ENCODE assay signal across 8 cellular contexts in the genomic region with DNA sequence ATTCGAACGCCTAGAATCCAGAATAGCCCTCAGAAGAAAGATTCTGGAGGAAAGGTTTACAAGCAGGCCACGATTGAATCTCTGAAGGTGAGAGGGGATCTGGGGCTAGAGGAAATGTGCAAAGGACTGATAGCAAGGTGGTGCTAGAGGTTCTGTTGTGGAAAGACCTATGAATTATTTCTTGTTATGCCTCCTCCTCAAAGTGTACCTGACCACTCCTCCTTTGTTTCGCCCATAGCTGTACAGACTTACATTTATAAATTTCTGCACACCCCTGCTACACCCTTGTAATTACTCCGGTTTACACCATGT. TPM values are rescaled to one million over a fixed set of nuclear protein-coding genes. Genes with fewer than 3 reads are reported as not detected.
A peak's percentile ranks its signal among the peaks of the same experiment; 100 is the strongest.
DNase-seq lines count a peak whose midpoint lies in the region; TF ChIP-seq lines count a peak whose summit lies in the region.

No MANE protein-coding gene starts in this region.

- H3K9ac ChIP-seq in OCI-LY3 (ENCODE audit: low read length), result peak overlapping the region; percentile 91

- peak overlapping the region; percentile 99 for H3K4me2 ChIP-seq in OCI-LY3 (ENCODE audit: low read length)

- H3K9me3 ChIP-seq in OCI-LY3 (ENCODE audit: insufficient read depth, low read length), result no peaks in the 10 kb centered on the region

- H3K36me3 ChIP-seq in OCI-LY3 (replicated peaks; ENCODE audit: low read depth, low read length), result no peaks in the 10 kb centered on the region

- TF ChIP-seq CTCF in OCI-LY3 (IDR thresholded peaks at IDR 0.05; ENCODE audit: low read depth, low read length), result no peak

- peak overlapping the region; percentile 97 for H3K4me3 ChIP-seq in OCI-LY3 (ENCODE audit: low read length)
- H3K4me3 ChIP-seq in skin epidermis, result peak overlapping the region; percentile 67 to 99 (median 93)

- DNase-seq in NCI-H2171 treated with DMSO at 0.1 percent for 48 hours (lab: John Stamatoyannopoulos, UW), result peak; percentile 11
- no peak for DNase-seq in NCI-H2171 (lab: John Stamatoyannopoulos, UW)
- DNase-seq in erythroblast (lab: John Stamatoyannopoulos, UW), result peak; percentile 55 to 74
- DNase-seq in posterior cingulate gyrus, result no peak
- DNase-seq in mesenteric fat pad (ENCODE audit: low spot score), result no peak
- no peak for DNase-seq in glomerular visceral epithelial cell (ENCODE audit: extremely low spot score)

- peaks cover 11% of the 10 kb centered on the region for H3K4me1 ChIP-seq in OCI-LY3 (ENCODE audit: low read length)

- peaks cover 27% of the 10 kb centered on the region for H3K79me2 ChIP-seq in OCI-LY3 (ENCODE audit: low read length)

- no peaks in the 10 kb centered on the region for H3K27me3 ChIP-seq in OCI-LY3 (ENCODE audit: low read depth, low read length)

- 0 out of 2 replicates have a peak, but pooled peaks cover 3% of the 10 kb centered on the region for H4K20me1 ChIP-seq in OCI-LY3 (ENCODE audit: insufficient read depth, low read length)

- H3K27ac ChIP-seq in OCI-LY3 (ENCODE audit: low read length) (no peak overlapping the region), skin epidermis (peak overlapping the region in 14 of 21 experiments; percentile 89 to 99 (median 96))

- intact Hi-C loops in posterior cingulate gyrus (cut with DNase I), result loop anchor here (5.0 to 10.0 kb wide), 2 partner anchors 107 to 350 kb away; a partner anchor contains a TSS

- H2AFZ ChIP-seq in OCI-LY3 (ENCODE audit: low read depth, low read length), result no peak overlapping the region

- TF ChIP-seq POLR2A in erythroblast (IDR thresholded peaks at IDR 0.05; ENCODE audit: low read length), result no peak

RNA-seq across cellular contexts. Expression of a gene that starts 1.0 kb away (rescaled TPM):
- total RNA-seq in mesenteric fat pad, result 4.2 TPM

RNA-seq across cellular contexts. Expression of a gene that starts 1.4 kb away (rescaled TPM):
- 364 TPM for total RNA-seq in mesenteric fat pad

RNA-seq across cellular contexts. Expression of a gene that starts 36.4 kb away (rescaled TPM):
- total RNA-seq in mesenteric fat pad, result not detected

Comparison
In these comparisons a context has a peak if more than half of its experiments do, and no peak if none do; other contexts are left out.
1. DNase-seq: peak in NCI-H2171 treated with DMSO at 0.1 percent for 48 hours (single experiment) and erythroblast (2 of 2); none in NCI-H2171 (single experiment), posterior cingulate gyrus (0 of 10), mesenteric fat pad (single experiment) and glomerular visceral epithelial cell (single experiment).